Comparison of ENCODE assay signal across 1 cellular context in the genomic region with DNA sequence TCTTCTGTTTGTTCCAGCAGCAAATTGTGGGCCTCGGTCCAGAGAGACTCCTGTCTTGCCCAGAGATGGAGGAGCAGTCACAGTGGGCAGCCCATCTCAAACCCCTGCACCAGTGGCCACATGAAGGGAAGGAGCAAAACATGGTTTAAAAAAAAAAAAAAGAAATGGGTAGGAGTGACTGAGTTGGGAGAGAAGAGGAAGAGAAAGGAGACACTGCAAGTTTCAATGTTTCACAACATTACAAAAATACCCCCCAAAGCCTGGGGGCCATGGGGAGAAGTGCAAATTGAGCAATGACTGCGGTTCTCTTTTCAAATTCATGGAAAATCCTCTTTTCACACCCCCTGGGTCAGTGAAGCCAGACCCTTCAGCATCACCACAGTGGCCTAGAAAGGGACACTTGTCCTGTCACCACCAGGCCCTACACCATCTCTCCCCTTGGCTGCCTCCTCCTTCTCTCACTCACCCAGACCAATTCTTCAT.
A peak's percentile ranks its signal among the peaks of the same experiment; 100 is the strongest.
TF ChIP-seq lines count a peak whose summit lies in the region.

No MANE protein-coding gene starts in this region.

TF ChIP-seq in HepG2, 621 proteins besides CTCF, POLR2A, EP300 and RAD21 (continued from another document):
- TF ChIP-seq, protein P1, sequence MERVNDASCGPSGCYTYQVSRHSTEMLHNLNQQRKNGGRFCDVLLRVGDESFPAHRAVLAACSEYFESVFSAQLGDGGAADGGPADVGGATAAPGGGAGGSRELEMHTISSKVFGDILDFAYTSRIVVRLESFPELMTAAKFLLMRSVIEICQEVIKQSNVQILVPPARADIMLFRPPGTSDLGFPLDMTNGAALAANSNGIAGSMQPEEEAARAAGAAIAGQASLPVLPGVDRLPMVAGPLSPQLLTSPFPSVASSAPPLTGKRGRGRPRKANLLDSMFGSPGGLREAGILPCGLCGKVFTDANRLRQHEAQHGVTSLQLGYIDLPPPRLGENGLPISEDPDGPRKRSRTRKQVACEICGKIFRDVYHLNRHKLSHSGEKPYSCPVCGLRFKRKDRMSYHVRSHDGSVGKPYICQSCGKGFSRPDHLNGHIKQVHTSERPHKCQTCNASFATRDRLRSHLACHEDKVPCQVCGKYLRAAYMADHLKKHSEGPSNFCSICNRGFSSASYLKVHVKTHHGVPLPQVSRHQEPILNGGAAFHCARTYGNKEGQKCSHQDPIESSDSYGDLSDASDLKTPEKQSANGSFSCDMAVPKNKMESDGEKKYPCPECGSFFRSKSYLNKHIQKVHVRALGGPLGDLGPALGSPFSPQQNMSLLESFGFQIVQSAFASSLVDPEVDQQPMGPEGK (CRISPR knock-in tag; IDR thresholded peaks at IDR 0.05) = peak; percentile 58
- TF ChIP-seq ZMYM3 (CRISPR knock-in tag; IDR thresholded peaks at IDR 0.05) = no peak
- no peak for TF ChIP-seq ZFP82 (CRISPR knock-in tag; IDR thresholded peaks at IDR 0.05; ENCODE audit: borderline replicate concordance)
- no peak for TF ChIP-seq ZNF839 (CRISPR knock-in tag; IDR thresholded peaks at IDR 0.05; ENCODE audit: borderline replicate concordance)
- no peak for TF ChIP-seq PAWR (CRISPR knock-in tag; IDR thresholded peaks at IDR 0.05; ENCODE audit: borderline replicate concordance)
